In genomic region chr5:60687927-60688720, GRCh38 we compare ENCODE assay signal across 7 cellular contexts. TPM values are rescaled to one million over a fixed set of nuclear protein-coding genes. Genes with fewer than 3 reads are reported as not detected.
DNase-seq lines count a peak whose midpoint lies in the region; ATAC-seq and TF ChIP-seq lines count a peak whose summit lies in the region.

No MANE protein-coding gene starts in this region.

- peak; percentile 64 for TF ChIP-seq CTCF in GM12872 (IDR thresholded peaks at IDR 0.05; ENCODE audit: insufficient read depth, low read depth, low read length)

- H2BK15ac ChIP-seq in mesendoderm (replicated peaks; ENCODE audit: low read depth) = no peak overlapping the region

- H3K4me1 ChIP-seq in mesendoderm (ENCODE audit: control insufficient read depth, low read depth, low read length) = no peaks in the 10 kb centered on the region

- H3K56ac ChIP-seq in mesendoderm (ENCODE audit: low read length) = no peak overlapping the region

- H3K27ac ChIP-seq in mesendoderm (ENCODE audit: low read depth, low read length) = no peak overlapping the region

- no peaks in the 10 kb centered on the region for H3K4me1 Mint-ChIP-seq in activated naive CD8-positive, alpha-beta T cell treated with anti-CD3 and anti-CD28 coated beads, Interleukin-2, amount 50 U/mL, for 24 hours

- H3K36me3 ChIP-seq in mesendoderm (ENCODE audit: control insufficient read depth, insufficient read depth, low read length) = peaks cover 2% of the 10 kb centered on the region

- peak; percentile 86 for ATAC-seq in GM21390 (IDR thresholded peaks at IDR 0.05; ENCODE audit: unreplicated experiment)
- ATAC-seq in HG03558 (IDR thresholded peaks at IDR 0.05; ENCODE audit: extremely low read depth, unreplicated experiment) = peak; percentile 87
- peak; percentile 89 for ATAC-seq in activated naive CD8-positive, alpha-beta T cell treated with anti-CD3 and anti-CD28 coated beads, Interleukin-2, amount 50 U/mL, for 24 hours

- no peak overlapping the region for H3K4ac ChIP-seq in mesendoderm (ENCODE audit: low read depth, low read length)

- H3K23ac ChIP-seq in mesendoderm (ENCODE audit: low read length) = no peak overlapping the region

- H3K79me1 ChIP-seq in mesendoderm (ENCODE audit: low read length) = peaks cover 15% of the 10 kb centered on the region

- no peak overlapping the region for H2BK120ac ChIP-seq in mesendoderm (ENCODE audit: low read depth, low read length)

- no peaks in the 10 kb centered on the region for H3K27me3 ChIP-seq in mesendoderm (ENCODE audit: insufficient read depth, low read length, poor library complexity)

- no peak overlapping the region for H3K18ac ChIP-seq in mesendoderm (ENCODE audit: low read length)

- no peak overlapping the region for H2AK5ac ChIP-seq in mesendoderm (ENCODE audit: low read length)

- no peak overlapping the region for H3K4me2 ChIP-seq in mesendoderm (ENCODE audit: low read length)

- peaks cover 11% of the 10 kb centered on the region for H3K36me3 Mint-ChIP-seq in activated naive CD8-positive, alpha-beta T cell treated with anti-CD3 and anti-CD28 coated beads, Interleukin-2, amount 50 U/mL, for 24 hours (ENCODE audit: low read depth)

- H3K4me3 Mint-ChIP-seq in activated naive CD8-positive, alpha-beta T cell treated with anti-CD3 and anti-CD28 coated beads, Interleukin-2, amount 50 U/mL, for 24 hours = no peak overlapping the region

- no peak overlapping the region for H2BK5ac ChIP-seq in mesendoderm (ENCODE audit: low read length)

- H3K27ac Mint-ChIP-seq in activated naive CD8-positive, alpha-beta T cell treated with anti-CD3 and anti-CD28 coated beads, Interleukin-2, amount 50 U/mL, for 24 hours = no peak overlapping the region

- H3K79me2 ChIP-seq in mesendoderm (ENCODE audit: control insufficient read depth, insufficient read depth, low read length) = peaks cover 40% of the 10 kb centered on the region

- DNase-seq in activated naive CD8-positive, alpha-beta T cell treated with anti-CD3 and anti-CD28 coated beads, Interleukin-2, amount 50 U/mL, for 24 hours = no peak
- DNase-seq in mesendoderm (peak; percentile 79), OCI-M2 (lab: John Stamatoyannopoulos, UW; ENCODE audit: unreplicated experiment) (no peak), occipital lobe (lab: John Stamatoyannopoulos, UW) (no peak)

- H4K5ac ChIP-seq in mesendoderm (ENCODE audit: low read length) = no peak overlapping the region

- WGBS in mesendoderm (ENCODE audit: extremely low coverage, insufficient coverage, low lambda C conversion rate) = no CpG with 5 or more reads among the region's 3 CpGs

- no peak overlapping the region for H3K4me3 ChIP-seq in mesendoderm (ENCODE audit: low read length)

- H3K9ac ChIP-seq in mesendoderm (ENCODE audit: low read length) = no peak overlapping the region

- H4K8ac ChIP-seq in mesendoderm (ENCODE audit: low read depth, low read length) = no peak overlapping the region

- no peaks in the 10 kb centered on the region for H3K9me3 Mint-ChIP-seq in activated naive CD8-positive, alpha-beta T cell treated with anti-CD3 and anti-CD28 coated beads, Interleukin-2, amount 50 U/mL, for 24 hours

- no peaks in the 10 kb centered on the region for H3K27me3 Mint-ChIP-seq in activated naive CD8-positive, alpha-beta T cell treated with anti-CD3 and anti-CD28 coated beads, Interleukin-2, amount 50 U/mL, for 24 hours

RNA-seq across cellular contexts. Expression of gene DEPDC1B, which starts 11.8 kb away (rescaled TPM):
- polyA plus RNA-seq in mesendoderm (2013, experiment 1 of 2) = 58.3 TPM
- polyA plus RNA-seq in mesendoderm (2013, experiment 2 of 2) = 57.1 TPM
- total RNA-seq in occipital lobe = 10.3 TPM
